1 cellular context compared by ENCODE assay signal in the genomic region with DNA sequence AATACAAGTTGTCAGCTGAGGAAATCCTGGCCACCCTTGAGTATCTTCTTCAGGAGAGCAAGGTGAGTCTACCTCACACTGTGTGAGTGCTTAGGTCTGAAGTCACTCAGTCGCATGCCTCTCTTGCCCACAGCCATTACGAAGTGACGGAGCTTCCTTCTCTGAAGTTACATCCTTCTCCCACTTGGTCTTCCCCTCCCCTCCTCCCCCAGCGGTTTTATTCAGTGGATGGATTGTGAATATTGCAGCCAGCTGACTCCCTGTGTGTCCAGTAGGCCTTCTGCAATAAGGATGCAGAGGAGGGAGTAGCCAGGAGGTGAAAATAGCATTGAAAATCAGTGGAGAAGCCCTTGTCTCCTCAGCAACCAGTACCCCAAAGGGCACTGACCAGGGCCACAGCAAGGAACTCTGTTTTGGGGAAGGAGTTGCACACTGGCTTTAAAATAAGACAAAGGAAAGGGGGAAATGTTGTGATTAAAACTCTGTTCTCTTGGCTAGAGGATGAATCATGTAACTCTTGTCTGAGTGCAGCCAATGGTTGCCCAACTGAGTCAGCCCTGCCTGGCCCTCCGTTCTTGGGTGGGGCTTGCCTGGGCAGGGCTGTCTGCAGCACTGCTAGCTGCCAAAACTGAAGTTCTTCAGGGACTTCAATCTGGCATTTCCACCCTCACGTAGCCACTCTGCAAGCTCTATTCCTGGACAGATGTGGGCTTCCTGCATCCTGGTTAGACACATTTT.
TF ChIP-seq lines count a peak whose summit lies in the region.

No MANE protein-coding gene starts in this region.

TF ChIP-seq in H1, 55 proteins besides CTCF, POLR2A, EP300 and RAD21 (continued from another document):
- TF ChIP-seq GABPA (IDR thresholded peaks at IDR 0.05; ENCODE audit: borderline replicate concordance, insufficient read depth, low read length) (no peak), MAFK (IDR thresholded peaks at IDR 0.05; ENCODE audit: low read depth, low read length) (no peak), YY1 (IDR thresholded peaks at IDR 0.05; ENCODE audit: low read depth, low read length) (no peak), RXRA (IDR thresholded peaks at IDR 0.05; ENCODE audit: insufficient read depth, low read depth, low read length) (no peak), CHD2 (IDR thresholded peaks at IDR 0.05; ENCODE audit: low read length) (no peak), SIN3A (conservative IDR thresholded peaks at IDR 0.05 in 1 of 2, IDR thresholded peaks at IDR 0.05 in 1 of 2; ENCODE audit: low read depth in 1 of 2, low read length in 2 of 2) (no peak), POU5F1 (IDR thresholded peaks at IDR 0.05; ENCODE audit: low read depth, low read length) (no peak), HDAC2 (IDR thresholded peaks at IDR 0.05; ENCODE audit: borderline replicate concordance in 1 of 2, low read depth in 2 of 2, low read length in 2 of 2) (no peak), SAP30 (IDR thresholded peaks at IDR 0.05; ENCODE audit: insufficient read depth, insufficient replicate concordance, low read length) (no peak), CREB1 (IDR thresholded peaks at IDR 0.05) (no peak), EZH2 (IDR thresholded peaks at IDR 0.05; ENCODE audit: low read depth, low read length, severe bottlenecking) (no peak), NRF1 (IDR thresholded peaks at IDR 0.05; ENCODE audit: low read depth, low read length) (no peak), TCF12 (IDR thresholded peaks at IDR 0.05; ENCODE audit: low read depth, low read length) (no peak)
- TF ChIP-seq, protein P1, sequence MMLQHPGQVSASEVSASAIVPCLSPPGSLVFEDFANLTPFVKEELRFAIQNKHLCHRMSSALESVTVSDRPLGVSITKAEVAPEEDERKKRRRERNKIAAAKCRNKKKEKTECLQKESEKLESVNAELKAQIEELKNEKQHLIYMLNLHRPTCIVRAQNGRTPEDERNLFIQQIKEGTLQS (IDR thresholded peaks at IDR 0.05; ENCODE audit: insufficient read depth, low read depth, low read length) = no peak
TF ChIP-seq in H1: peak in this region for 0.
